Comparison of ENCODE assay signal across 23 cellular contexts in genomic region chr5:102795546-102795945, GRCh38. TPM values are rescaled to one million over a fixed set of nuclear protein-coding genes. Genes with fewer than 3 reads are reported as not detected.
DNase-seq lines count a peak whose midpoint lies in the region; ATAC-seq and TF ChIP-seq lines count a peak whose summit lies in the region.
"Had no signal": no experiment of that assay in that cellular context is flagged by ENCODE, and none has a peak within 500 bp of the region (broad histone marks: within the 10 kb centered on the region; RNA-seq: fewer than 3 reads in every experiment).

No MANE protein-coding gene starts in this region.

- no peak overlapping the region for H3K23ac ChIP-seq in mesenchymal stem cell (ENCODE audit: low read length in 2 of 2)

- no peak overlapping the region for H2BK120ac ChIP-seq in mesenchymal stem cell (ENCODE audit: low read depth, low read length)

- intact Hi-C loops in heart right ventricle (cut with DNase I) (loop anchor here in 4 of 10 donors (5.0 kb wide), 1 partner anchor 72 kb away; no protein-coding TSS in a partner anchor), Right ventricle myocardium superior (cut with DNase I) (loop anchor here (10.0 kb wide), 1 partner anchor 69 kb away; no protein-coding TSS in a partner anchor)

- 39 to 46% methylated on average over 4 of the region's 4 CpGs for WGBS in heart right ventricle, 2 donors
- no CpG with 5 or more reads among the region's 4 CpGs for WGBS in mesenchymal stem cell

- no peak overlapping the region for H2BK15ac ChIP-seq in mesenchymal stem cell (ENCODE audit: low read depth, poor library complexity, severe bottlenecking)

- H3K4me3 ChIP-seq in heart right ventricle (peak overlapping the region in 5 of 10 donors; percentile 3 to 38 (median 15)), endocrine pancreas (ENCODE audit: control insufficient read depth, insufficient read depth, low read length) (peak overlapping the region; percentile 66), mesenchymal stem cell (ENCODE audit: insufficient read depth in 1 of 2, low read depth in 1 of 2, low read length in 2 of 2) (no peak overlapping the region), thoracic aorta (peak overlapping the region; percentile 25)
- H3K4me3 ChIP-seq: MG63, suprapubic skin had no signal

- H3K9me3 ChIP-seq in heart right ventricle: no peaks in the 10 kb centered on the region
- H3K9me3 ChIP-seq in endocrine pancreas (ENCODE audit: control insufficient read depth, low read length): no peaks in the 10 kb centered on the region
- H3K9me3 ChIP-seq in mesenchymal stem cell (ENCODE audit: control insufficient read depth, low read length): no peaks in the 10 kb centered on the region
- no peaks in the 10 kb centered on the region for H3K9me3 ChIP-seq in thoracic aorta
- H3K9me3 ChIP-seq: MG63, suprapubic skin had no signal

- no peak overlapping the region for H3K4me2 ChIP-seq in mesenchymal stem cell (ENCODE audit: low read length, poor library complexity, severe bottlenecking)

- H3K9ac ChIP-seq in endocrine pancreas (ENCODE audit: control insufficient read depth, insufficient read depth, low read length): no peak overlapping the region
- peak overlapping the region; percentile 37 for H3K9ac ChIP-seq in mesenchymal stem cell (ENCODE audit: low read length)

- DNase-seq in heart right ventricle (no peak), Right ventricle myocardium superior (no peak), mesenchymal stem cell (no peak), thoracic aorta (ENCODE audit: low spot score) (no peak), occipital lobe (lab: John Stamatoyannopoulos, UW) (no peak), hepatic stellate cell (ENCODE audit: low spot score) (no peak)
- DNase-seq: activated CD4-positive, alpha-beta T cell treated with anti-CD3 and anti-CD28 coated beads, Interleukin-2, amount 50 U/mL, for 1 hour; activated CD8-positive, alpha-beta memory T cell treated with anti-CD3 and anti-CD28 coated beads, Interleukin-2, amount 50 U/mL, for 4 hours; activated gamma-delta T cell; amniotic stem cell; CD4-positive, alpha-beta T cell; central memory CD4-positive, alpha-beta T cell; erythroblast; IMR-90; MG63; naive B cell; NCI-H1694 treated with DMSO at 0.1 percent for 48 hours; NCI-H226; stimulated activated CD4-positive, alpha-beta T cell treated with anti-CD3 and anti-CD28 coated beads, Interleukin-12 subunit alpha, Interleukin-12 subunit beta, amount 100 ng/mL, for 4 hours; SW 1271 had no signal

- TF ChIP-seq CTCF in heart right ventricle (IDR thresholded peaks at IDR 0.05): no peak
- no peak for TF ChIP-seq CTCF in thoracic aorta (IDR thresholded peaks at IDR 0.05)

- ATAC-seq in heart right ventricle (no peak), Right ventricle myocardium superior (ENCODE audit: poor library complexity) (no peak), thoracic aorta (ENCODE audit: insufficient number of reproducible peaks, low FRiP score, low read depth) (no peak), HG03521 (IDR thresholded peaks at IDR 0.05; ENCODE audit: unreplicated experiment) (no peak)

- H2BK12ac ChIP-seq in mesenchymal stem cell (ENCODE audit: low read length in 2 of 2): no peak overlapping the region

- peaks cover 0 to 87% (median 62%) of the 10 kb centered on the region in 9 donors for H3K4me1 ChIP-seq in heart right ventricle
- H3K4me1 ChIP-seq in endocrine pancreas (ENCODE audit: control insufficient read depth, insufficient read depth, low read length): peaks cover 44% of the 10 kb centered on the region
- peaks cover 4% of the 10 kb centered on the region for H3K4me1 ChIP-seq in mesenchymal stem cell (ENCODE audit: control insufficient read depth, insufficient read depth, low read depth, low read length)
- peaks cover 33 to 85% of the 10 kb centered on the region in 2 donors for H3K4me1 ChIP-seq in thoracic aorta (ENCODE audit: control insufficient read depth in 1 of 2, low read depth in 2 of 2)

- no peak overlapping the region for H4K91ac ChIP-seq in mesenchymal stem cell (ENCODE audit: low read length)

- no peak overlapping the region for H2AFZ ChIP-seq in mesenchymal stem cell (ENCODE audit: low read depth, low read length)

- no peak overlapping the region for H3K18ac ChIP-seq in mesenchymal stem cell (ENCODE audit: low read depth in 1 of 2, low read length in 2 of 2)

- H3K27ac ChIP-seq in heart right ventricle: peak overlapping the region in 9 of 10 donors; percentile 12 to 79 (median 64)
- H3K27ac ChIP-seq in mesenchymal stem cell (ENCODE audit: low read length, poor library complexity, severe bottlenecking): no peak overlapping the region
- no peak overlapping the region for H3K27ac ChIP-seq in thoracic aorta
- H3K27ac ChIP-seq: suprapubic skin had no signal

- H3K36me3 ChIP-seq in heart right ventricle (no peaks in the 10 kb centered on the region), endocrine pancreas (ENCODE audit: control insufficient read depth, insufficient read depth, low read length) (no peaks in the 10 kb centered on the region), mesenchymal stem cell (ENCODE audit: control insufficient read depth in 1 of 2, insufficient read depth in 2 of 2, low read depth in 1 of 2, low read length in 2 of 2) (peaks cover 0 to 3% of the 10 kb centered on the region in 2 experiments), thoracic aorta (no peaks in the 10 kb centered on the region)
- H3K36me3 ChIP-seq: MG63, suprapubic skin had no signal

- no peak overlapping the region for H2AK5ac ChIP-seq in mesenchymal stem cell (ENCODE audit: low read length, severe bottlenecking)

- H3K79me1 ChIP-seq in mesenchymal stem cell (replicated peaks; ENCODE audit: low read length, poor library complexity, severe bottlenecking): peaks cover 13% of the 10 kb centered on the region

- H3K27me3 ChIP-seq in heart right ventricle (no peaks in the 10 kb centered on the region), endocrine pancreas (ENCODE audit: control insufficient read depth, insufficient read depth, low read length) (no peaks in the 10 kb centered on the region), mesenchymal stem cell (ENCODE audit: control insufficient read depth in 1 of 2, insufficient read depth in 1 of 2, low read length in 2 of 2) (no peaks in the 10 kb centered on the region), thoracic aorta (replicated peaks; ENCODE audit: insufficient read depth) (no peaks in the 10 kb centered on the region)
- H3K27me3 ChIP-seq: MG63, suprapubic skin had no signal

- H3K14ac ChIP-seq in mesenchymal stem cell (ENCODE audit: low read length in 2 of 2): no peak overlapping the region

- no peak overlapping the region for H2BK5ac ChIP-seq in mesenchymal stem cell (ENCODE audit: low read depth, low read length, poor library complexity, severe bottlenecking)

- no peak overlapping the region for H4K8ac ChIP-seq in mesenchymal stem cell (ENCODE audit: low read length)

- no peak overlapping the region for H3K4ac ChIP-seq in mesenchymal stem cell (ENCODE audit: low read depth in 1 of 2, low read length in 2 of 2)

RNA-seq across cellular contexts. Expression of gene PAM, which starts 40.4 kb away (rescaled TPM):
- total RNA-seq in heart right ventricle (1,000 to 10,000 TPM in 8 of 10 donors, 100 to 1,000 TPM in 2; 917 to 1,485 (median 1,108) TPM), Right ventricle myocardium superior (859 TPM), thoracic aorta (100 to 1,000 TPM; 571 to 806 TPM), occipital lobe (85.2 TPM)
- 100 to 1,000 TPM; 488 to 515 TPM for polyA plus RNA-seq in heart right ventricle
- 253 TPM for polyA plus RNA-seq in mesenchymal stem cell (2013, experiment 1 of 2)
- 279 TPM for polyA plus RNA-seq in mesenchymal stem cell (2013, experiment 2 of 2)

Comparison
In these comparisons a context has a peak if more than half of its experiments do, and no peak if none do; other contexts are left out.
1. H3K27ac ChIP-seq: peak in heart right ventricle (9 of 10); none in mesenchymal stem cell (single experiment) and thoracic aorta (0 of 2).
2. H3K4me3 ChIP-seq: peak in endocrine pancreas (single experiment) and thoracic aorta (single experiment); none in mesenchymal stem cell (0 of 2).